In genomic region chr19:49870309-49870901, GRCh38 we compare ENCODE assay signal across 1 cellular context.
TF ChIP-seq lines count a peak whose summit lies in the region.

No MANE protein-coding gene starts in this region.

TF ChIP-seq in HCT116, 20 proteins besides CTCF, POLR2A, EP300 and RAD21 (continued from another document):
- TF ChIP-seq YY1 (IDR thresholded peaks at IDR 0.05; ENCODE audit: extremely low read depth, insufficient replicate concordance, low read depth, low read length): no peak
- TF ChIP-seq SIN3A (IDR thresholded peaks at IDR 0.05; ENCODE audit: low read depth): no peak
- TF ChIP-seq CEBPB (IDR thresholded peaks at IDR 0.05; ENCODE audit: low read depth): no peak
- no peak for TF ChIP-seq ELF1 (IDR thresholded peaks at IDR 0.05; ENCODE audit: borderline replicate concordance, low read depth)
- no peak for TF ChIP-seq ZBTB33 (IDR thresholded peaks at IDR 0.05; ENCODE audit: extremely low read depth, insufficient replicate concordance, low read length)
- TF ChIP-seq FOSL1 (IDR thresholded peaks at IDR 0.05; ENCODE audit: low read depth): no peak
